In the genomic region with DNA sequence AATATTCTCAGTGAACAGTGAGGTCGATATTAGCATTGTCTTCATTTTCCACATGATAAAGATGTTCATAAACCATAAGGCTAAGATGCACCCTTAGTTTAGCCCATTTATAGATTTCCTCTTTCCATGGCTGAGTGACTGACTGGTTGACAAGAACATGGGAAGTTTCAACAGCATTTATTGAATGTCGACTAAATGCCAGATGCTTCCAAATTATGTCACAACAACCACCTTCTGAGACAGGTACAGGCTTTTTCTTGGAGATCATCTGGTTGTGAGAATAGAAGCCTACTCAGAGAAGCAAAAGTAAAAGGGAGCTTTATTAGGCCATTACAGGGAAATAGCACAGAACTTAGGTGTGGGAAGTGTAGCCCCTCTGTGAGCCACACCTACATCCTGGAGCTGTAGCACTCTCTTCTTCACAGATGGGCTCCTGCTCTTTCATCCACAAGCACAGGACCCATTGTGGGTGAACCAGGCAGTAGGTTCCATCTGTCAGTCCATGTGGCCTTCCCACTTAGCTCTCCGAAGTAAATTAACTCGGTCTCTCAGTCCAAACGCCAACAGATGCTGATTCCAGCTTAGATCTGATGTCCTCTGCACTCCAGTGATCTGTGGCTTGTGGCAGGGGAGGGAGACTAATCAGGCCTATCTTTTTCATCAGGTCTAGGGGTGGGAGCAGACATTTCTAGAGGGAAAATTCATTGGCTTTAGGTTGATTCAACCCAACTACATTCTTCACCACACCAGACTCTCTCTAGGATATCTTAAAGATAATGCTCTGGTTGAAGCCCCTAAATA, we compare ENCODE assay signal across 17 cellular contexts. TPM values are rescaled to one million over a fixed set of nuclear protein-coding genes. Genes with fewer than 3 reads are reported as not detected.
DNase-seq lines count a peak whose midpoint lies in the region; ATAC-seq and TF ChIP-seq lines count a peak whose summit lies in the region.
"Had no signal": no experiment of that assay in that cellular context is flagged by ENCODE, and none has a peak within 500 bp of the region (broad histone marks: within the 10 kb centered on the region; RNA-seq: fewer than 3 reads in every experiment).

No MANE protein-coding gene starts in this region.

- H3K27me3 ChIP-seq in AG04450 (ENCODE audit: control insufficient read depth, insufficient read depth, low read length) (no peaks in the 10 kb centered on the region), muscle layer of colon (ENCODE audit: control insufficient read depth in 1 of 2, insufficient read depth in 2 of 2, low read length in 2 of 2) (no peaks in the 10 kb centered on the region)
- H3K27me3 ChIP-seq: hepatocyte had no signal

- in situ Hi-C loops in ACHN (cut with HindIII; ENCODE audit: low pct_ligation_motif_present, low pct_unique_long_range_greater_than_20kb, low sequenced_read_pairs), result no loop called here

- no peak for DNase-seq in AG04450 (ENCODE audit: low read depth, low spot score)
- DNase-seq in DMS 273 (lab: John Stamatoyannopoulos, UW; ENCODE audit: unreplicated experiment), result peak; percentile 98
- no peak for DNase-seq in T-cell
- DNase-seq in NCI-H2227 treated with DMSO at 0.1 percent for 48 hours (lab: John Stamatoyannopoulos, UW), result no peak
- DNase-seq in NCI-H1417 treated with DMSO at 0.1 percent for 48 hours (lab: John Stamatoyannopoulos, UW), result no peak
- DNase-seq in ACHN, result no peak
- DNase-seq: activated CD4-positive, alpha-beta memory T cell treated with anti-CD3 and anti-CD28 coated beads, Interleukin-2, amount 10 ng/mL, durations not matched to agents 7 days and 5 days; activated T-cell treated with anti-CD3 and anti-CD28 coated beads, Interleukin-2, amount 50 U/mL, for 48 hours; Caco-2; kidney; NCI-H1105 treated with DMSO at 0.1 percent for 48 hours; stimulated activated naive B cell treated with anti-CD40 and anti-IgM and Interleukin-4, amounts not matched to agents 10 μg/mL and 1 μg/mL and 100 μg/mL, for 72 hours; T-helper 1 cell had no signal

- peak overlapping the region; percentile 29 to 61 for H3K27ac Mint-ChIP-seq in T-cell
- H3K27ac Mint-ChIP-seq: activated CD4-positive, alpha-beta memory T cell treated with anti-CD3 and anti-CD28 coated beads, Interleukin-2, amount 10 ng/mL, durations not matched to agents 7 days and 5 days; stimulated activated naive B cell treated with anti-CD40 and anti-IgM and Interleukin-4, amounts not matched to agents 10 μg/mL and 1 μg/mL and 100 μg/mL, for 72 hours had no signal

- ATAC-seq in T-cell (replicated peaks in 1 of 4) (no peak), GM21717 (IDR thresholded peaks at IDR 0.05; ENCODE audit: unreplicated experiment) (no peak)
- ATAC-seq: activated naive CD4-positive, alpha-beta T cell treated with anti-CD3 and anti-CD28 coated beads, Interleukin-2, amount 50 U/mL, for 72 hours; stimulated activated naive B cell treated with anti-CD40 and anti-IgM and Interleukin-4, amounts not matched to agents 10 μg/mL and 1 μg/mL and 100 μg/mL, for 72 hours had no signal

- CTCF ChIA-PET in AG04450 (lab: Charles Lee) (interaction anchor here (0.6 kb wide), 1 partner anchor 167 kb away, joined by 4 read pairs; no protein-coding TSS in a partner anchor), T-cell (lab: Charles Lee) (interaction anchor here in 1 of 2 donors (0.6 to 0.8 kb wide), 2 partner anchors 12 to 37 kb away, joined by 4 read pairs; no protein-coding TSS in a partner anchor)

- peaks cover 30% of the 10 kb centered on the region for H3K36me3 Mint-ChIP-seq in T-cell
- H3K36me3 Mint-ChIP-seq: stimulated activated naive B cell treated with anti-CD40 and anti-IgM and Interleukin-4, amounts not matched to agents 10 μg/mL and 1 μg/mL and 100 μg/mL, for 72 hours had no signal

- H3K4me3 ChIP-seq in AG04450 (ENCODE audit: low read depth, low read length) (no peak overlapping the region), muscle layer of colon (ENCODE audit: low read depth in 1 of 2, low read length in 2 of 2) (no peak overlapping the region)
- H3K4me3 ChIP-seq: hepatocyte had no signal

- H3K9me3 ChIP-seq in AG04450 (ENCODE audit: control insufficient read depth, insufficient read depth, low read length) (no peaks in the 10 kb centered on the region), muscle layer of colon (ENCODE audit: low read length) (no peaks in the 10 kb centered on the region)
- H3K9me3 ChIP-seq: Caco-2 had no signal

- peaks cover 97% of the 10 kb centered on the region for H3K4me1 ChIP-seq in muscle layer of colon (ENCODE audit: insufficient read depth, low read length)
- H3K4me1 ChIP-seq: Caco-2 had no signal

- peaks cover 70 to 87% (median 85%) of the 10 kb centered on the region in 3 donors for H3K4me1 Mint-ChIP-seq in T-cell

- POLR2A ChIA-PET in AG04450 (lab: Yijun Ruan, JAX), result interaction anchor here (0.5 to 0.7 kb wide), 2 partner anchors 8 to 31 kb away, joined by 3 to 6 read pairs; no protein-coding TSS in a partner anchor
- POLR2A ChIA-PET in T-cell (lab: Charles Lee), result interaction anchor here (0.5 to 1.1 kb wide), 2 partner anchors 14 to 15 kb away, joined by 3 to 6 read pairs; partner anchors contain the start of gene ATP2B4 (in 1 of the 2)

- no peaks in the 10 kb centered on the region for H3K27me3 Mint-ChIP-seq in T-cell
- H3K27me3 Mint-ChIP-seq: activated CD4-positive, alpha-beta memory T cell treated with anti-CD3 and anti-CD28 coated beads, Interleukin-2, amount 10 ng/mL, durations not matched to agents 7 days and 5 days; stimulated activated naive B cell treated with anti-CD40 and anti-IgM and Interleukin-4, amounts not matched to agents 10 μg/mL and 1 μg/mL and 100 μg/mL, for 72 hours had no signal

- no peak overlapping the region for H3K4me3 Mint-ChIP-seq in T-cell
- H3K4me3 Mint-ChIP-seq: activated CD4-positive, alpha-beta memory T cell treated with anti-CD3 and anti-CD28 coated beads, Interleukin-2, amount 10 ng/mL, durations not matched to agents 7 days and 5 days; stimulated activated naive B cell treated with anti-CD40 and anti-IgM and Interleukin-4, amounts not matched to agents 10 μg/mL and 1 μg/mL and 100 μg/mL, for 72 hours had no signal

- peaks cover 27% of the 10 kb centered on the region for H3K36me3 ChIP-seq in muscle layer of colon (ENCODE audit: insufficient read depth, low read length)

- H3K27ac ChIP-seq in AG04450 (ENCODE audit: low read depth, low read length) (peak overlapping the region; percentile 21), muscle layer of colon (ENCODE audit: low read depth, low read length) (peak overlapping the region; percentile 59)
- H3K27ac ChIP-seq: hepatocyte had no signal

- no peaks in the 10 kb centered on the region for H3K9me3 Mint-ChIP-seq in T-cell
- H3K9me3 Mint-ChIP-seq: activated CD4-positive, alpha-beta memory T cell treated with anti-CD3 and anti-CD28 coated beads, Interleukin-2, amount 10 ng/mL, durations not matched to agents 7 days and 5 days; activated naive CD4-positive, alpha-beta T cell treated with anti-CD3 and anti-CD28 coated beads, Interleukin-2, amount 50 U/mL, for 72 hours; stimulated activated naive B cell treated with anti-CD40 and anti-IgM and Interleukin-4, amounts not matched to agents 10 μg/mL and 1 μg/mL and 100 μg/mL, for 72 hours had no signal

- no peak for TF ChIP-seq CTCF in AG04450 (IDR thresholded peaks at IDR 0.05; ENCODE audit: low read depth, low read length)

- no peak overlapping the region for H3K9ac ChIP-seq in muscle layer of colon (ENCODE audit: low read length)

RNA-seq across cellular contexts. Expression of gene ATP2B4, which starts 14.3 kb away (rescaled TPM):
- 168 and 204 TPM in 2 replicates for polyA plus RNA-seq in AG04450 (2011; rRNA removed)
- 319 and 332 TPM in 2 replicates for polyA minus RNA-seq in AG04450 (2011; rRNA and poly(A)+ RNA removed)
- 10 to 100 TPM; 45.5 to 93.1 (median 84.9) TPM for total RNA-seq in T-cell
